In genomic region chr3:50173685-50174516, GRCh38 we compare ENCODE assay signal across 1 cellular context.
TF ChIP-seq lines count a peak whose summit lies in the region.

No MANE protein-coding gene starts in this region.

TF ChIP-seq in K562, 482 proteins besides CTCF, POLR2A, EP300 and RAD21:
- TF ChIP-seq EGR1 (conservative IDR thresholded peaks at IDR 0.05) (peak; percentile 35; the same call in 1 of the 2 replicates), SNAPC5 (CRISPR knock-in tag; IDR thresholded peaks at IDR 0.05) (no peak), XRCC4 (IDR thresholded peaks at IDR 0.05; ENCODE audit: extremely low read depth, insufficient read depth, insufficient read length) (no peak), YBX1 (IDR thresholded peaks at IDR 0.05) (no peak), ESRRA (IDR thresholded peaks at IDR 0.05; ENCODE audit: borderline replicate concordance, low read depth) (0 out of 2 replicates have a peak, but pooled peaks have one; percentile 11)
